In genomic region chr6:1382883-1383728, GRCh38 we compare ENCODE assay signal across 1 cellular context.
TF ChIP-seq lines count a peak whose summit lies in the region.

No MANE protein-coding gene starts in this region.

TF ChIP-seq in H1, 55 proteins besides CTCF, POLR2A, EP300 and RAD21:
- TF ChIP-seq TAF1 (IDR thresholded peaks at IDR 0.05; ENCODE audit: low read depth, low read length) (no peak), SUZ12 (IDR thresholded peaks at IDR 0.05; ENCODE audit: low read length) (peak; percentile 59), EGR1 (IDR thresholded peaks at IDR 0.05; ENCODE audit: borderline replicate concordance, low read depth, low read length) (peak; percentile 5; the same call in 1 of the 2 replicates), EZH2 (IDR thresholded peaks at IDR 0.05; ENCODE audit: low read depth, low read length, severe bottlenecking) (peak; percentile 68), ASH2L (IDR thresholded peaks at IDR 0.05; ENCODE audit: low read length) (no peak)
